Comparison of ENCODE assay signal across 7 cellular contexts in the genomic region with DNA sequence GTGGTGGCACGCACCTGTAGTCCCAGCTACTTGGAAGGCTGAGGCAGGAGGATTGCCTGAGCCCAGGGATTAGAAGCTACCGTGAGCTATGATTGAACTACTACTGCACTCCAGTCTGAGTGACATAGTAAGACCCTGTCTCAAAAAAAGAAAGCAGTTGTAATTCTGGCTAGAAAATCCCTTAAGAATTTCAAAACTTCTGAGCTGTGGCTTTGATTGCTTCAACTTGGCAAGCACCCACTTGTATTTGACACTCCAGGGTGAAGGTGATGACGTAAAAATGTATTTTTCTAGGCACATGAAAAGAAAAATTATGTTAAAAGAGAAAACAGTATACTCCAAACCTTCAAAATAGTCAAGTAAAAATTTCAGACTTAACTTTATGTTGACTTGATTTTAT.
"Had no signal": no experiment of that assay in that cellular context is flagged by ENCODE, and none has a peak within 500 bp of the region (broad histone marks: within the 10 kb centered on the region; RNA-seq: fewer than 3 reads in every experiment).

No MANE protein-coding gene starts in this region.

- H3K4me1 Mint-ChIP-seq: GM23338, H9 had no signal

- H3K4me3 ChIP-seq: GM23338, K562 had no signal

- ATAC-seq: GM23338, HepG2, K562 had no signal

- H3K4me3 Mint-ChIP-seq: GM23338, H9 had no signal

- H3K4me2 ChIP-seq: GM23338 had no signal

- H3K9me3 Mint-ChIP-seq: GM23338 had no signal

- DNase-seq: H9, HCEC 1CT, IMR-90 had no signal

- H3K27ac ChIP-seq: HL-60 had no signal

- H3K27ac Mint-ChIP-seq: GM23338, H9 had no signal

- H2AFZ ChIP-seq: GM23338 had no signal
